In the genomic region with DNA sequence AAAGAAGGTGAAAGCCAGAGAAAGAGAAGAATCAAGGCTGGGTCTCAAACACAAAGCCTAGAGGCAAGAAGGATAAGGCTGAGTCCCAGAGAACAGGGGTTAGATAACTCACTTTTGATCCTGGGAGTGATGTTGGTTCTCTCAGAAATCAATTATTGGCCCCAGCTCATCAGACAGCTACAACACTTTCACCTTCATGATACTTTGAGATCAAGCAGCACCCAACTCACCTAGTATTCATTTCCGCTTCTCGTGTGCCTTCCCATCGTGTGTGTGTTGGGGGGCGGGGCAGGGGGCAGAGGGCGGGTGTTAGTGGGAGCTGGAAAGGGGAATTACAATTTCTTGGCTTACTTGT, we compare ENCODE assay signal across 18 cellular contexts.
DNase-seq lines count a peak whose midpoint lies in the region; TF ChIP-seq lines count a peak whose summit lies in the region.
"Had no signal": no experiment of that assay in that cellular context is flagged by ENCODE, and none has a peak within 500 bp of the region (broad histone marks: within the 10 kb centered on the region; RNA-seq: fewer than 3 reads in every experiment).

No MANE protein-coding gene starts in this region.

- no peak for DNase-seq in Caco-2
- DNase-seq in hepatocyte (ENCODE audit: low spot score): no peak
- DNase-seq in mesendoderm: no peak
- no peak for DNase-seq in activated naive CD4-positive, alpha-beta T cell treated with anti-CD3 and anti-CD28 coated beads, Interleukin-2, amount 10 ng/mL, durations not matched to agents 7 days and 5 days
- no peak for DNase-seq in stimulated activated CD4-positive, alpha-beta T cell treated with anti-CD3 and anti-CD28 coated beads, Interleukin-1b, Interleukin-23, amount 100 ng/mL, for 48 hours
- DNase-seq in hypothalamus (lab: John Stamatoyannopoulos, UW): no peak
- DNase-seq: 8988T; Calu3; CD4-positive, alpha-beta memory T cell; DMS 273 treated with DMSO at 0.1 percent for 48 hours; DMS53; DND-41; EL; H9 had no signal

- H3K23ac ChIP-seq in mesendoderm (ENCODE audit: low read length): no peak overlapping the region

- intact Hi-C loops in Caco-2 (cut with micrococcal nuclease; ENCODE audit: unreplicated experiment): no loop called here

- H3K9me2 ChIP-seq in hepatocyte (replicated peaks; ENCODE audit: insufficient read depth): no peaks in the 10 kb centered on the region

- H2BK15ac ChIP-seq in mesendoderm (replicated peaks; ENCODE audit: low read depth): no peak overlapping the region

- no peaks in the 10 kb centered on the region for H3K27me3 Mint-ChIP-seq in Caco-2 (ENCODE audit: insufficient read depth, unreplicated experiment)
- H3K27me3 Mint-ChIP-seq in activated naive CD4-positive, alpha-beta T cell treated with anti-CD3 and anti-CD28 coated beads, Interleukin-2, amount 10 ng/mL, durations not matched to agents 7 days and 5 days: peaks cover 16% of the 10 kb centered on the region

- H2BK5ac ChIP-seq in mesendoderm (ENCODE audit: low read length): no peak overlapping the region

- peak overlapping the region; percentile 43 for H3K18ac ChIP-seq in mesendoderm (ENCODE audit: low read length)

- H3K9ac ChIP-seq in HUES48 (ENCODE audit: low read depth, low read length) (no peak overlapping the region), mesendoderm (ENCODE audit: low read length) (no peak overlapping the region)
- H3K9ac ChIP-seq: BLaER1 had no signal

- WGBS in hepatocyte (ENCODE audit: low lambda C conversion rate, missing lambda C conversion rate): 64% methylated on average over 5 of the region's 5 CpGs
- no CpG with 5 or more reads among the region's 5 CpGs for WGBS in mesendoderm (ENCODE audit: extremely low coverage, insufficient coverage, low lambda C conversion rate)

- TF ChIP-seq CTCF in Caco-2 (IDR thresholded peaks at IDR 0.05; ENCODE audit: insufficient read depth in 1 of 2, low read depth in 1 of 2, low read length in 1 of 2, severe bottlenecking in 1 of 2, unreplicated experiment in 1 of 2) (no peak), hepatocyte (IDR thresholded peaks at IDR 0.05; ENCODE audit: poor library complexity) (no peak)

- H2AK5ac ChIP-seq in mesendoderm (ENCODE audit: low read length): no peak overlapping the region

- no peaks in the 10 kb centered on the region for H3K36me3 Mint-ChIP-seq in Caco-2 (ENCODE audit: insufficient read depth, unreplicated experiment)
- H3K36me3 Mint-ChIP-seq in activated naive CD4-positive, alpha-beta T cell treated with anti-CD3 and anti-CD28 coated beads, Interleukin-2, amount 10 ng/mL, durations not matched to agents 7 days and 5 days: no peaks in the 10 kb centered on the region
- H3K36me3 Mint-ChIP-seq: CD14-positive monocyte; CD4-positive, alpha-beta memory T cell had no signal

- no peaks in the 10 kb centered on the region for H3K27me3 ChIP-seq in Caco-2 (replicated peaks; ENCODE audit: control insufficient read depth, insufficient read depth, low read length)
- H3K27me3 ChIP-seq in HUES48 (ENCODE audit: control insufficient read depth, insufficient read depth, low read length): no peaks in the 10 kb centered on the region
- no peaks in the 10 kb centered on the region for H3K27me3 ChIP-seq in hepatocyte
- H3K27me3 ChIP-seq in mesendoderm (ENCODE audit: insufficient read depth, low read length, poor library complexity): no peaks in the 10 kb centered on the region
- H3K27me3 ChIP-seq: BLaER1 had no signal

- H4K20me1 ChIP-seq in hepatocyte (ENCODE audit: insufficient read depth, poor library complexity, severe bottlenecking): no peaks in the 10 kb centered on the region
- H4K20me1 ChIP-seq: BLaER1 had no signal

- no peaks in the 10 kb centered on the region for H3K79me1 ChIP-seq in mesendoderm (ENCODE audit: low read length)

- peak overlapping the region; percentile 12 for H3K4me3 Mint-ChIP-seq in Caco-2 (ENCODE audit: unreplicated experiment)
- H3K4me3 Mint-ChIP-seq in activated naive CD4-positive, alpha-beta T cell treated with anti-CD3 and anti-CD28 coated beads, Interleukin-2, amount 10 ng/mL, durations not matched to agents 7 days and 5 days: no peak overlapping the region
- H3K4me3 Mint-ChIP-seq: CD14-positive monocyte; CD4-positive, alpha-beta memory T cell; H9 had no signal

- H3K27ac Mint-ChIP-seq in Caco-2 (ENCODE audit: unreplicated experiment): peak overlapping the region; percentile 49
- H3K27ac Mint-ChIP-seq in activated naive CD4-positive, alpha-beta T cell treated with anti-CD3 and anti-CD28 coated beads, Interleukin-2, amount 10 ng/mL, durations not matched to agents 7 days and 5 days: no peak overlapping the region
- H3K27ac Mint-ChIP-seq: CD14-positive monocyte; CD4-positive, alpha-beta memory T cell had no signal

- H3K4ac ChIP-seq in mesendoderm (ENCODE audit: low read depth, low read length): peak overlapping the region; percentile 42

- H3K36me3 ChIP-seq in Caco-2 (ENCODE audit: control insufficient read depth, insufficient read depth, low read length) (no peaks in the 10 kb centered on the region), HUES48 (ENCODE audit: control insufficient read depth, insufficient read depth, low read length) (no peaks in the 10 kb centered on the region), hepatocyte (replicated peaks; ENCODE audit: insufficient read depth, low read depth) (no peaks in the 10 kb centered on the region), mesendoderm (ENCODE audit: control insufficient read depth, insufficient read depth, low read length) (no peaks in the 10 kb centered on the region)
- H3K36me3 ChIP-seq: BLaER1 had no signal

- H3K9me3 Mint-ChIP-seq in Caco-2 (ENCODE audit: unreplicated experiment): no peaks in the 10 kb centered on the region
- H3K9me3 Mint-ChIP-seq in activated naive CD4-positive, alpha-beta T cell treated with anti-CD3 and anti-CD28 coated beads, Interleukin-2, amount 10 ng/mL, durations not matched to agents 7 days and 5 days: no peaks in the 10 kb centered on the region
- H3K9me3 Mint-ChIP-seq: CD4-positive, alpha-beta memory T cell had no signal

- peak overlapping the region; percentile 14 for H3K27ac ChIP-seq in HUES48 (ENCODE audit: low read depth, low read length)
- no peak overlapping the region for H3K27ac ChIP-seq in hepatocyte
- H3K27ac ChIP-seq in mesendoderm (ENCODE audit: low read depth, low read length): peak overlapping the region; percentile 25
- H3K27ac ChIP-seq: BLaER1 had no signal

- H3K4me2 ChIP-seq in hepatocyte (peak overlapping the region; percentile 28), mesendoderm (ENCODE audit: low read length) (no peak overlapping the region)
- H3K4me2 ChIP-seq: BLaER1 had no signal

- POLR2A ChIA-PET in Caco-2 (lab: Charles Lee): interaction anchor here (1.1 kb wide), 1 partner anchor 16 kb away, joined by 16 read pairs; no protein-coding TSS in a partner anchor

- BruUV-seq in Caco-2 (replicated peaks; lab: Mats Ljungman, UMichigan): no TSS peak

- H2BK120ac ChIP-seq in mesendoderm (ENCODE audit: low read depth, low read length): peak overlapping the region; percentile 64

- H3K4me1 ChIP-seq in Caco-2 (peaks cover 29% of the 10 kb centered on the region), HUES48 (ENCODE audit: control insufficient read depth, insufficient read depth, low read length) (peaks cover 24% of the 10 kb centered on the region), hepatocyte (ENCODE audit: insufficient read depth) (no peaks in the 10 kb centered on the region), mesendoderm (ENCODE audit: control insufficient read depth, low read depth, low read length) (peaks cover 15% of the 10 kb centered on the region)
- H3K4me1 ChIP-seq: BLaER1 had no signal

- peak overlapping the region; percentile 68 for H3K56ac ChIP-seq in mesendoderm (ENCODE audit: low read length)

- H4K5ac ChIP-seq in mesendoderm (ENCODE audit: low read length): no peak overlapping the region

- H3K4me1 Mint-ChIP-seq in Caco-2 (ENCODE audit: low read depth, unreplicated experiment): peaks cover 26% of the 10 kb centered on the region
- no peaks in the 10 kb centered on the region for H3K4me1 Mint-ChIP-seq in activated naive CD4-positive, alpha-beta T cell treated with anti-CD3 and anti-CD28 coated beads, Interleukin-2, amount 10 ng/mL, durations not matched to agents 7 days and 5 days
- H3K4me1 Mint-ChIP-seq: CD14-positive monocyte; CD4-positive, alpha-beta memory T cell had no signal

- H3K4me3 ChIP-seq in Caco-2 (ENCODE audit: low read depth, low read length) (no peak overlapping the region), HUES48 (ENCODE audit: low read depth, low read length) (no peak overlapping the region), hepatocyte (no peak overlapping the region), mesendoderm (ENCODE audit: low read length) (no peak overlapping the region)
- H3K4me3 ChIP-seq: BLaER1, GM12878 had no signal

- no peak overlapping the region for H2AFZ ChIP-seq in hepatocyte

- CTCF ChIA-PET in Caco-2 (lab: Charles Lee): interaction anchor here (1.2 kb wide), 1 partner anchor 151 kb away, joined by 5 read pairs; no protein-coding TSS in a partner anchor
- CTCF ChIA-PET in activated naive CD4-positive, alpha-beta T cell treated with anti-CD3 and anti-CD28 coated beads, Interleukin-2, amount 10 ng/mL, durations not matched to agents 7 days and 5 days (lab: Charles Lee): no interaction called here

- H3K79me2 ChIP-seq in hepatocyte (no peaks in the 10 kb centered on the region), mesendoderm (ENCODE audit: control insufficient read depth, insufficient read depth, low read length) (no peaks in the 10 kb centered on the region)

- H4K8ac ChIP-seq in mesendoderm (ENCODE audit: low read depth, low read length): no peak overlapping the region

- no peaks in the 10 kb centered on the region for H3K9me3 ChIP-seq in Caco-2
- H3K9me3 ChIP-seq in HUES48 (ENCODE audit: control insufficient read depth, insufficient read depth, low read length): no peaks in the 10 kb centered on the region
- no peaks in the 10 kb centered on the region for H3K9me3 ChIP-seq in hepatocyte (ENCODE audit: low read depth)
- H3K9me3 ChIP-seq: BLaER1 had no signal
